24 cellular contexts compared by ENCODE assay signal in the genomic region with DNA sequence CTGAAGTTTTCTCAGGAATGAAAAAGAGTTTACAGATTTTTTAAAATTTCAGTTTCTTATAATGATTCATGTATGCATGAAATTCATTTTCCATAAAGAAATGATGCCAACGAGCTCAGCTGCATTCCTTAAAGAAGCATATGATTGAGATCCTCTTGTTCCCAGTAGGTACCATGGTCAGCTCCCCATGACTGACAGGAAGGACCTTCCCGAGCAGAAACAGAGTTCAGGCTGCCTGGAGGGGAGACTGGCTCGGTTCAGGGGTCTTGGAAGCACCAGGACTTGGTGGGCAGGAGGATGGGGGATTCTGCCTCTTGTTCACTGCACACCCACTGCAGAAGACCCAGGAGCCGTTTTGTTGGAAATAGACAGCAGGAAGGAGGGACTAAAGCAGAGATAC.
"Had no signal": no experiment of that assay in that cellular context is flagged by ENCODE, and none has a peak within 500 bp of the region (broad histone marks: within the 10 kb centered on the region; RNA-seq: fewer than 3 reads in every experiment).

No MANE protein-coding gene starts in this region.

- H3K27ac Mint-ChIP-seq: mesothelial cell of epicardium; natural killer cell; stimulated activated naive B cell treated with anti-CD40 and anti-IgM and Interleukin-4, amounts not matched to agents 10 μg/mL and 1 μg/mL and 100 μg/mL, for 72 hours; stimulated activated naive CD8-positive, alpha-beta T cell treated with anti-CD3 and anti-CD28 coated beads, Interleukin-15, amount 100 ng/mL, for 72 hours had no signal

- H3K4me1 Mint-ChIP-seq: mesothelial cell of epicardium; natural killer cell; stimulated activated naive B cell treated with anti-CD40 and anti-IgM and Interleukin-4, amounts not matched to agents 10 μg/mL and 1 μg/mL and 100 μg/mL, for 72 hours; stimulated activated naive CD8-positive, alpha-beta T cell treated with anti-CD3 and anti-CD28 coated beads, Interleukin-15, amount 100 ng/mL, for 72 hours had no signal

- H3K36me3 ChIP-seq: colonic mucosa, neutrophil, spleen, tibial nerve, upper lobe of right lung, vagina had no signal

- H2AFZ ChIP-seq: hepatocyte had no signal

- H3K27me3 ChIP-seq: colonic mucosa, hepatocyte, neutrophil, spleen, testis, tibial nerve, upper lobe of right lung, vagina had no signal

- DNase-seq: colonic mucosa; dermis blood vessel endothelial cell; foreskin melanocyte; head of caudate nucleus; kidney glomerular epithelial cell; mammary epithelial cell; natural killer cell; psoas muscle; retina; spleen; stimulated activated CD4-positive, alpha-beta T cell treated with anti-CD3 and anti-CD28 coated beads, Interleukin-15, amount 100 ng/mL, for 24 hours; stimulated activated CD4-positive, alpha-beta T cell treated with anti-CD3 and anti-CD28 coated beads, Interleukin-1b, Interleukin-23, amount 100 ng/mL, for 48 hours; stimulated activated CD4-positive, alpha-beta T cell treated with anti-CD3 and anti-CD28 coated beads, Interleukin-4, amount 100 ng/mL, for 24 hours; stimulated activated naive B cell treated with anti-CD40 and anti-IgM and Interleukin-4, amounts not matched to agents 10 μg/mL and 1 μg/mL and 100 μg/mL, for 72 hours; stimulated activated naive CD8-positive, alpha-beta T cell treated with anti-CD3 and anti-CD28 coated beads, Interleukin-15, amount 100 ng/mL, for 72 hours; testis; upper lobe of right lung had no signal

- H3K4me2 ChIP-seq: hepatocyte had no signal

- H3K27ac ChIP-seq: colonic mucosa, hepatocyte, neutrophil, psoas muscle, spleen, testis, tibial nerve, upper lobe of right lung, vagina had no signal

- H3K4me1 ChIP-seq: colonic mucosa, psoas muscle, spleen, tibial nerve, upper lobe of right lung, vagina had no signal

- H3K4me3 ChIP-seq: colonic mucosa, hepatocyte, psoas muscle, spleen, testis, tibial nerve, upper lobe of right lung, vagina had no signal

- H3K79me2 ChIP-seq: hepatocyte had no signal

- H3K9me3 ChIP-seq: colonic mucosa, neutrophil, testis, upper lobe of right lung, vagina had no signal

- H3K4me3 Mint-ChIP-seq: mesothelial cell of epicardium; natural killer cell; stimulated activated naive B cell treated with anti-CD40 and anti-IgM and Interleukin-4, amounts not matched to agents 10 μg/mL and 1 μg/mL and 100 μg/mL, for 72 hours; stimulated activated naive CD8-positive, alpha-beta T cell treated with anti-CD3 and anti-CD28 coated beads, Interleukin-15, amount 100 ng/mL, for 72 hours had no signal

- H3K36me3 Mint-ChIP-seq: mesothelial cell of epicardium; stimulated activated naive B cell treated with anti-CD40 and anti-IgM and Interleukin-4, amounts not matched to agents 10 μg/mL and 1 μg/mL and 100 μg/mL, for 72 hours had no signal

- H3K27me3 Mint-ChIP-seq: stimulated activated naive B cell treated with anti-CD40 and anti-IgM and Interleukin-4, amounts not matched to agents 10 μg/mL and 1 μg/mL and 100 μg/mL, for 72 hours; stimulated activated naive CD8-positive, alpha-beta T cell treated with anti-CD3 and anti-CD28 coated beads, Interleukin-15, amount 100 ng/mL, for 72 hours had no signal

- ATAC-seq: left lobe of liver; natural killer cell; psoas muscle; sciatic nerve; stimulated activated naive B cell treated with anti-CD40 and anti-IgM and Interleukin-4, amounts not matched to agents 10 μg/mL and 1 μg/mL and 100 μg/mL, for 72 hours; stimulated activated naive CD8-positive, alpha-beta T cell treated with anti-CD3 and anti-CD28 coated beads, Interleukin-15, amount 100 ng/mL, for 72 hours; upper lobe of right lung had no signal
